Comparison of ENCODE assay signal across 22 cellular contexts in genomic region chr14:76770521-76771431, GRCh38. TPM values are rescaled to one million over a fixed set of nuclear protein-coding genes. Genes with fewer than 3 reads are reported as not detected.
DNase-seq lines count a peak whose midpoint lies in the region; ATAC-seq, FAIRE-seq and TF ChIP-seq lines count a peak whose summit lies in the region.
"Had no signal": no experiment of that assay in that cellular context is flagged by ENCODE, and none has a peak within 500 bp of the region (broad histone marks: within the 10 kb centered on the region; RNA-seq: fewer than 3 reads in every experiment).

No MANE protein-coding gene starts in this region.

- intact Hi-C loops in activated CD4-positive, alpha-beta T cell treated with anti-CD3 and anti-CD28 coated beads, Interleukin-2, amount 10 ng/mL, durations not matched to agents 24 days and 14 days (cut with micrococcal nuclease): no loop called here
- intact Hi-C loops in kidney (cut with DNase I) (no loop called here), Calu3 (cut with micrococcal nuclease; ENCODE audit: unreplicated experiment) (no loop called here)

- BruUV-seq in Calu3 (replicated peaks; lab: Mats Ljungman, UMichigan): no TSS peak

- no peak for TF ChIP-seq CTCF in kidney (IDR thresholded peaks at IDR 0.05; ENCODE audit: borderline replicate concordance, extremely low read depth, insufficient read depth)
- TF ChIP-seq CTCF in Calu3 (IDR thresholded peaks at IDR 0.05; ENCODE audit: unreplicated experiment): no peak

- no peak overlapping the region for H3K4me3 ChIP-seq in kidney (ENCODE audit: low read length in 2 of 2)
- H3K4me3 ChIP-seq: SK-N-MC had no signal

- ATAC-seq in stimulated activated effector memory CD8-positive, alpha-beta T cell treated with anti-CD3 and anti-CD28 coated beads, Interleukin-12 subunit alpha, Interleukin-12 subunit beta, amount 100 ng/mL, for 72 hours: no peak
- ATAC-seq: esophagus mucosa, HCT116 had no signal

- no peak for FAIRE-seq in kidney (lab: Jason Lieb, UNC)
- FAIRE-seq: colon, islet of Langerhans had no signal

- H3K9ac ChIP-seq in kidney (ENCODE audit: low read length in 2 of 2): no peak overlapping the region

- POLR2A ChIA-PET in activated CD4-positive, alpha-beta T cell treated with anti-CD3 and anti-CD28 coated beads, Interleukin-2, amount 10 ng/mL, durations not matched to agents 7 days and 5 days (lab: Charles Lee): interaction anchor here (0.6 kb wide), 1 partner anchor 37 kb away, joined by 3 read pairs; no protein-coding TSS in a partner anchor

- H3K27me3 Mint-ChIP-seq in activated CD4-positive, alpha-beta T cell treated with anti-CD3 and anti-CD28 coated beads, Interleukin-2, amount 10 ng/mL, durations not matched to agents 24 days and 14 days: no peaks in the 10 kb centered on the region
- H3K27me3 Mint-ChIP-seq in activated CD4-positive, alpha-beta T cell treated with anti-CD3 and anti-CD28 coated beads, Interleukin-2, amount 10 ng/mL, durations not matched to agents 7 days and 5 days: peaks cover 2% of the 10 kb centered on the region
- H3K27me3 Mint-ChIP-seq in Calu3 (ENCODE audit: unreplicated experiment): peaks cover 25% of the 10 kb centered on the region

- CTCF ChIA-PET in activated CD4-positive, alpha-beta T cell treated with anti-CD3 and anti-CD28 coated beads, Interleukin-2, amount 10 ng/mL, durations not matched to agents 7 days and 5 days (lab: Charles Lee): interaction anchor here (0.8 to 3.0 kb wide), 7 partner anchors 11 to 102 kb away, joined by 3 to 17 read pairs (median 3); no protein-coding TSS in a partner anchor
- CTCF ChIA-PET in Calu3 (lab: Charles Lee): interaction anchor here (3.1 kb wide), 1 partner anchor 13 kb away, joined by 6 read pairs; no protein-coding TSS in a partner anchor

- H3K4me1 ChIP-seq in kidney (ENCODE audit: control insufficient read depth in 1 of 2, insufficient read depth in 1 of 2, low read depth in 1 of 2, low read length in 2 of 2): peaks cover 11 to 18% of the 10 kb centered on the region in 2 donors

- no peaks in the 10 kb centered on the region for H3K36me3 ChIP-seq in kidney (ENCODE audit: control insufficient read depth in 1 of 2, insufficient read depth in 2 of 2, low read length in 2 of 2)

- no peaks in the 10 kb centered on the region for H3K9me3 ChIP-seq in kidney (ENCODE audit: control insufficient read depth in 1 of 2, low read length in 2 of 2)

- H3K9me3 Mint-ChIP-seq in activated CD4-positive, alpha-beta T cell treated with anti-CD3 and anti-CD28 coated beads, Interleukin-2, amount 10 ng/mL, durations not matched to agents 24 days and 14 days: no peaks in the 10 kb centered on the region
- no peaks in the 10 kb centered on the region for H3K9me3 Mint-ChIP-seq in activated CD4-positive, alpha-beta T cell treated with anti-CD3 and anti-CD28 coated beads, Interleukin-2, amount 10 ng/mL, durations not matched to agents 7 days and 5 days
- no peaks in the 10 kb centered on the region for H3K9me3 Mint-ChIP-seq in stimulated activated effector memory CD8-positive, alpha-beta T cell treated with anti-CD3 and anti-CD28 coated beads, Interleukin-12 subunit alpha, Interleukin-12 subunit beta, amount 100 ng/mL, for 72 hours
- H3K9me3 Mint-ChIP-seq in Calu3 (ENCODE audit: low read depth, unreplicated experiment): no peaks in the 10 kb centered on the region

- peak overlapping the region in 1 of 2 donors; percentile 28 for H3K27ac ChIP-seq in kidney (ENCODE audit: low read depth in 2 of 2, low read length in 2 of 2)
- H3K27ac ChIP-seq: SK-N-MC had no signal

- no peak overlapping the region for H3K4me3 Mint-ChIP-seq in activated CD4-positive, alpha-beta T cell treated with anti-CD3 and anti-CD28 coated beads, Interleukin-2, amount 10 ng/mL, durations not matched to agents 24 days and 14 days
- H3K4me3 Mint-ChIP-seq in activated CD4-positive, alpha-beta T cell treated with anti-CD3 and anti-CD28 coated beads, Interleukin-2, amount 10 ng/mL, durations not matched to agents 7 days and 5 days: no peak overlapping the region
- no peak overlapping the region for H3K4me3 Mint-ChIP-seq in stimulated activated effector memory CD8-positive, alpha-beta T cell treated with anti-CD3 and anti-CD28 coated beads, Interleukin-12 subunit alpha, Interleukin-12 subunit beta, amount 100 ng/mL, for 72 hours
- H3K4me3 Mint-ChIP-seq in Calu3 (ENCODE audit: low read depth, unreplicated experiment): no peak overlapping the region

- H3K27ac Mint-ChIP-seq in activated CD4-positive, alpha-beta T cell treated with anti-CD3 and anti-CD28 coated beads, Interleukin-2, amount 10 ng/mL, durations not matched to agents 24 days and 14 days: peak overlapping the region; percentile 24
- H3K27ac Mint-ChIP-seq in activated CD4-positive, alpha-beta T cell treated with anti-CD3 and anti-CD28 coated beads, Interleukin-2, amount 10 ng/mL, durations not matched to agents 7 days and 5 days: no peak overlapping the region
- H3K27ac Mint-ChIP-seq in stimulated activated effector memory CD8-positive, alpha-beta T cell treated with anti-CD3 and anti-CD28 coated beads, Interleukin-12 subunit alpha, Interleukin-12 subunit beta, amount 100 ng/mL, for 72 hours: peak overlapping the region; percentile 69
- H3K27ac Mint-ChIP-seq in Calu3 (ENCODE audit: unreplicated experiment): no peak overlapping the region

- DNase-seq in activated CD4-positive, alpha-beta T cell treated with anti-CD3 and anti-CD28 coated beads, Interleukin-2, amount 10 ng/mL, durations not matched to agents 24 days and 14 days: no peak
- no peak for DNase-seq in activated CD4-positive, alpha-beta T cell treated with anti-CD3 and anti-CD28 coated beads, Interleukin-2, amount 10 ng/mL, durations not matched to agents 7 days and 5 days
- peak; percentile 43 for DNase-seq in activated CD8-positive, alpha-beta memory T cell treated with anti-CD3 and anti-CD28 coated beads, Interleukin-2, amount 50 U/mL, for 48 hours
- DNase-seq in kidney: peak; percentile 47
- DNase-seq in stimulated activated effector memory CD8-positive, alpha-beta T cell treated with anti-CD3 and anti-CD28 coated beads, Interleukin-12 subunit alpha, Interleukin-12 subunit beta, amount 100 ng/mL, for 72 hours (ENCODE audit: low spot score in 2 of 2): no peak
- no peak for DNase-seq in AG20443 (ENCODE audit: low spot score)
- DNase-seq in NCI-H2196 treated with DMSO at 0.1 percent for 48 hours (lab: John Stamatoyannopoulos, UW; ENCODE audit: unreplicated experiment): no peak
- no peak for DNase-seq in Calu3
- DNase-seq: activated CD4-positive, alpha-beta T cell treated with anti-CD3 and anti-CD28 coated beads, Interleukin-2, amount 50 U/mL, for 4 hours; DND-41; glutamatergic neuron; NCI-H146; NCI-H510A treated with DMSO at 0.1 percent for 48 hours; occipital lobe had no signal

- H3K36me3 Mint-ChIP-seq in activated CD4-positive, alpha-beta T cell treated with anti-CD3 and anti-CD28 coated beads, Interleukin-2, amount 10 ng/mL, durations not matched to agents 24 days and 14 days (ENCODE audit: low read depth): no peaks in the 10 kb centered on the region
- no peaks in the 10 kb centered on the region for H3K36me3 Mint-ChIP-seq in activated CD4-positive, alpha-beta T cell treated with anti-CD3 and anti-CD28 coated beads, Interleukin-2, amount 10 ng/mL, durations not matched to agents 7 days and 5 days (ENCODE audit: low read depth)
- H3K36me3 Mint-ChIP-seq in stimulated activated effector memory CD8-positive, alpha-beta T cell treated with anti-CD3 and anti-CD28 coated beads, Interleukin-12 subunit alpha, Interleukin-12 subunit beta, amount 100 ng/mL, for 72 hours: peaks cover 5% of the 10 kb centered on the region
- H3K36me3 Mint-ChIP-seq in Calu3 (ENCODE audit: insufficient read depth, unreplicated experiment): peaks cover 8% of the 10 kb centered on the region

- peaks cover 30% of the 10 kb centered on the region for H3K4me1 Mint-ChIP-seq in activated CD4-positive, alpha-beta T cell treated with anti-CD3 and anti-CD28 coated beads, Interleukin-2, amount 10 ng/mL, durations not matched to agents 24 days and 14 days
- peaks cover 27% of the 10 kb centered on the region for H3K4me1 Mint-ChIP-seq in activated CD4-positive, alpha-beta T cell treated with anti-CD3 and anti-CD28 coated beads, Interleukin-2, amount 10 ng/mL, durations not matched to agents 7 days and 5 days
- peaks cover 33% of the 10 kb centered on the region for H3K4me1 Mint-ChIP-seq in stimulated activated effector memory CD8-positive, alpha-beta T cell treated with anti-CD3 and anti-CD28 coated beads, Interleukin-12 subunit alpha, Interleukin-12 subunit beta, amount 100 ng/mL, for 72 hours
- H3K4me1 Mint-ChIP-seq in Calu3 (ENCODE audit: low read depth, unreplicated experiment): no peaks in the 10 kb centered on the region

RNA-seq across cellular contexts. Expression of gene VASH1, which starts 9.5 kb away (rescaled TPM):
- 5.8 and 6.9 TPM in 2 replicates for total RNA-seq in activated CD4-positive, alpha-beta T cell treated with anti-CD3 and anti-CD28 coated beads, Interleukin-2, amount 10 ng/mL, durations not matched to agents 24 days and 14 days
- total RNA-seq in activated CD4-positive, alpha-beta T cell treated with anti-CD3 and anti-CD28 coated beads, Interleukin-2, amount 10 ng/mL, durations not matched to agents 7 days and 5 days: 1 to 10 TPM; 2.1 TPM
- 14.7 TPM for total RNA-seq in kidney
- polyA plus RNA-seq in kidney (ENCODE audit: insufficient read depth, low read depth, low replicate concordance): 4.1 TPM
- 1.2 and 1.4 TPM in 2 replicates for total RNA-seq in Calu3 (2022)
- total RNA-seq: OCI-LY7 had no signal

RNA-seq across cellular contexts. Expression of gene ANGEL1, which starts 41.9 kb away (rescaled TPM):
- 16.4 and 17.2 TPM in 2 replicates for total RNA-seq in activated CD4-positive, alpha-beta T cell treated with anti-CD3 and anti-CD28 coated beads, Interleukin-2, amount 10 ng/mL, durations not matched to agents 24 days and 14 days
- total RNA-seq in activated CD4-positive, alpha-beta T cell treated with anti-CD3 and anti-CD28 coated beads, Interleukin-2, amount 10 ng/mL, durations not matched to agents 7 days and 5 days: 10 to 100 TPM; 13.7 TPM
- 21.5 TPM for total RNA-seq in kidney
- 6.3 TPM for polyA plus RNA-seq in kidney (ENCODE audit: insufficient read depth, low read depth, low replicate concordance)
- 19.8 and 26.3 TPM in 2 replicates for total RNA-seq in Calu3 (2022)

RNA-seq across cellular contexts. Expression of gene LRRC74A, which starts 55.4 kb away (rescaled TPM):
- total RNA-seq in activated CD4-positive, alpha-beta T cell treated with anti-CD3 and anti-CD28 coated beads, Interleukin-2, amount 10 ng/mL, durations not matched to agents 24 days and 14 days: not detected in 2 replicates
- total RNA-seq in activated CD4-positive, alpha-beta T cell treated with anti-CD3 and anti-CD28 coated beads, Interleukin-2, amount 10 ng/mL, durations not matched to agents 7 days and 5 days: not detected
- total RNA-seq in kidney: not detected
- not detected for polyA plus RNA-seq in kidney (ENCODE audit: insufficient read depth, low read depth, low replicate concordance)
- not detected in 2 replicates for total RNA-seq in Calu3 (2022)
- total RNA-seq: A172, esophagus mucosa, occipital lobe, OCI-LY7, ureter had no signal

Comparison
In these comparisons a context has a peak if more than half of its experiments do, and no peak if none do; other contexts are left out.
1. H3K27ac Mint-ChIP-seq: peak in activated CD4-positive, alpha-beta T cell treated with anti-CD3 and anti-CD28 coated beads, Interleukin-2, amount 10 ng/mL, durations not matched to agents 24 days and 14 days (single experiment) and stimulated activated effector memory CD8-positive, alpha-beta T cell treated with anti-CD3 and anti-CD28 coated beads, Interleukin-12 subunit alpha, Interleukin-12 subunit beta, amount 100 ng/mL, for 72 hours (single experiment); none in activated CD4-positive, alpha-beta T cell treated with anti-CD3 and anti-CD28 coated beads, Interleukin-2, amount 10 ng/mL, durations not matched to agents 7 days and 5 days (single experiment) and Calu3 (single experiment).
2. DNase-seq: peak in activated CD8-positive, alpha-beta memory T cell treated with anti-CD3 and anti-CD28 coated beads, Interleukin-2, amount 50 U/mL, for 48 hours (single experiment) and kidney (single experiment); none in activated CD4-positive, alpha-beta T cell treated with anti-CD3 and anti-CD28 coated beads, Interleukin-2, amount 10 ng/mL, durations not matched to agents 24 days and 14 days (single experiment), activated CD4-positive, alpha-beta T cell treated with anti-CD3 and anti-CD28 coated beads, Interleukin-2, amount 10 ng/mL, durations not matched to agents 7 days and 5 days (single experiment), stimulated activated effector memory CD8-positive, alpha-beta T cell treated with anti-CD3 and anti-CD28 coated beads, Interleukin-12 subunit alpha, Interleukin-12 subunit beta, amount 100 ng/mL, for 72 hours (0 of 2), AG20443 (single experiment), NCI-H2196 treated with DMSO at 0.1 percent for 48 hours (single experiment) and Calu3 (single experiment).